Comparison of ENCODE assay signal across 1 cellular context in genomic region chr3:30602946-30603345, GRCh38.
A peak's percentile ranks its signal among the peaks of the same experiment; 100 is the strongest.
TF ChIP-seq lines count a peak whose summit lies in the region.

No MANE protein-coding gene starts in this region.

TF ChIP-seq in GM12878, 131 proteins besides CTCF, POLR2A, EP300 and RAD21 (continued from another document):
- TF ChIP-seq, protein P1, sequence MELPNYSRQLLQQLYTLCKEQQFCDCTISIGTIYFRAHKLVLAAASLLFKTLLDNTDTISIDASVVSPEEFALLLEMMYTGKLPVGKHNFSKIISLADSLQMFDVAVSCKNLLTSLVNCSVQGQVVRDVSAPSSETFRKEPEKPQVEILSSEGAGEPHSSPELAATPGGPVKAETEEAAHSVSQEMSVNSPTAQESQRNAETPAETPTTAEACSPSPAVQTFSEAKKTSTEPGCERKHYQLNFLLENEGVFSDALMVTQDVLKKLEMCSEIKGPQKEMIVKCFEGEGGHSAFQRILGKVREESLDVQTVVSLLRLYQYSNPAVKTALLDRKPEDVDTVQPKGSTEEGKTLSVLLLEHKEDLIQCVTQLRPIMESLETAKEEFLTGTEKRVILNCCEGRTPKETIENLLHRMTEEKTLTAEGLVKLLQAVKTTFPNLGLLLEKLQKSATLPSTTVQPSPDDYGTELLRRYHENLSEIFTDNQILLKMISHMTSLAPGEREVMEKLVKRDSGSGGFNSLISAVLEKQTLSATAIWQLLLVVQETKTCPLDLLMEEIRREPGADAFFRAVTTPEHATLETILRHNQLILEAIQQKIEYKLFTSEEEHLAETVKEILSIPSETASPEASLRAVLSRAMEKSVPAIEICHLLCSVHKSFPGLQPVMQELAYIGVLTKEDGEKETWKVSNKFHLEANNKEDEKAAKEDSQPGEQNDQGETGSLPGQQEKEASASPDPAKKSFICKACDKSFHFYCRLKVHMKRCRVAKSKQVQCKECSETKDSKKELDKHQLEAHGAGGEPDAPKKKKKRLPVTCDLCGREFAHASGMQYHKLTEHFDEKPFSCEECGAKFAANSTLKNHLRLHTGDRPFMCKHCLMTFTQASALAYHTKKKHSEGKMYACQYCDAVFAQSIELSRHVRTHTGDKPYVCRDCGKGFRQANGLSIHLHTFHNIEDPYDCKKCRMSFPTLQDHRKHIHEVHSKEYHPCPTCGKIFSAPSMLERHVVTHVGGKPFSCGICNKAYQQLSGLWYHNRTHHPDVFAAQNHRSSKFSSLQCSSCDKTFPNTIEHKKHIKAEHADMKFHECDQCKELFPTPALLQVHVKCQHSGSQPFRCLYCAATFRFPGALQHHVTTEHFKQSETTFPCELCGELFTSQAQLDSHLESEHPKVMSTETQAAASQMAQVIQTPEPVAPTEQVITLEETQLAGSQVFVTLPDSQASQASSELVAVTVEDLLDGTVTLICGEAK (IDR thresholded peaks at IDR 0.05; ENCODE audit: borderline replicate concordance): no peak
- TF ChIP-seq MTA2 (IDR thresholded peaks at IDR 0.05; ENCODE audit: low read depth) (peak; percentile 59; the same call in 1 of the 2 replicates), RUNX3 (IDR thresholded peaks at IDR 0.05; ENCODE audit: low read length) (peak; percentile 67), MEF2B (IDR thresholded peaks at IDR 0.05; ENCODE audit: partially characterized antibody, poor library complexity, severe bottlenecking) (peak; percentile 60), IKZF1 (conservative IDR thresholded peaks at IDR 0.05) (peak; percentile 69), MYB (IDR thresholded peaks at IDR 0.05; ENCODE audit: borderline replicate concordance, low read depth, low read length) (peak; percentile 70; the same call in 1 of the 2 replicates), IKZF2 (IDR thresholded peaks at IDR 0.05) (peak; percentile 57 to 58; a peak in 2 of 4 replicates)
